Comparison of ENCODE assay signal across 12 cellular contexts in genomic region chr3:26623409-26624208, GRCh38. TPM values are rescaled to one million over a fixed set of nuclear protein-coding genes. Genes with fewer than 3 reads are reported as not detected.
DNase-seq lines count a peak whose midpoint lies in the region; ATAC-seq and TF ChIP-seq lines count a peak whose summit lies in the region.
"Had no signal": no experiment of that assay in that cellular context is flagged by ENCODE, and none has a peak within 500 bp of the region (broad histone marks: within the 10 kb centered on the region; RNA-seq: fewer than 3 reads in every experiment).

No MANE protein-coding gene starts in this region.

- H3K27me3 Mint-ChIP-seq in activated CD4-positive, alpha-beta memory T cell treated with anti-CD3 and anti-CD28 coated beads for 36 hours, result peaks cover 40% of the 10 kb centered on the region

- no peaks in the 10 kb centered on the region for H3K4me1 ChIP-seq in MM.1S (ENCODE audit: low read length)

- H3K4me2 ChIP-seq in MM.1S (ENCODE audit: low read depth, low read length), result peak overlapping the region; percentile 58

- ATAC-seq in omental fat pad (ENCODE audit: low FRiP score), result peak; percentile 39
- ATAC-seq: effector memory CD8-positive, alpha-beta T cell had no signal

- H3K36me3 ChIP-seq in MM.1S (replicated peaks; ENCODE audit: insufficient read depth, low read length), result no peaks in the 10 kb centered on the region
- H3K36me3 ChIP-seq: MG63 had no signal

- peak overlapping the region; percentile 34; the same call in 1 of the 2 replicates for H3K4me3 ChIP-seq in MM.1S (ENCODE audit: low read length)
- H3K4me3 ChIP-seq: MG63 had no signal

- no peaks in the 10 kb centered on the region for H3F3A ChIP-seq in MM.1S (ENCODE audit: insufficient read depth, low read length)

- CTCF ChIA-PET in activated CD4-positive, alpha-beta memory T cell treated with anti-CD3 and anti-CD28 coated beads for 36 hours (lab: Charles Lee), result no interaction called here

- peak overlapping the region; percentile 46 for H2AFZ ChIP-seq in MM.1S (ENCODE audit: low read length)

- no peaks in the 10 kb centered on the region for H3K9me2 ChIP-seq in MM.1S (replicated peaks; ENCODE audit: insufficient read depth, low read length)

- H3K27me3 ChIP-seq in MM.1S (replicated peaks; ENCODE audit: insufficient read depth, low read length), result 0 out of 2 replicates have a peak, but pooled peaks cover 4% of the 10 kb centered on the region

- intact Hi-C loops in head of caudate nucleus (cut with DNase I), result no loop called here
- intact Hi-C loops in activated CD4-positive, alpha-beta memory T cell treated with anti-CD3 and anti-CD28 coated beads for 36 hours (cut with micrococcal nuclease), result no loop called here

- DNase-seq in ELF-1 (ENCODE audit: low read depth, low spot score) (peak; percentile 30), MM.1S (no peak), head of caudate nucleus (peak in 39 of 42 donors; percentile 4 to 67 (median 27)), omental fat pad (ENCODE audit: low spot score) (no peak), middle frontal gyrus (ENCODE audit: extremely low spot score, low spot score) (no peak), mesenteric fat pad (ENCODE audit: low spot score) (no peak), cortex of kidney (lab: John Stamatoyannopoulos, UW) (no peak)
- DNase-seq in activated CD4-positive, alpha-beta memory T cell treated with anti-CD3 and anti-CD28 coated beads for 36 hours, result no peak
- DNase-seq: CD8-positive, alpha-beta memory T cell; effector memory CD8-positive, alpha-beta T cell; MG63; naive thymus-derived CD4-positive, alpha-beta T cell had no signal

- TF ChIP-seq CTCF in MM.1S (IDR thresholded peaks at IDR 0.05; ENCODE audit: low read length) (no peak), omental fat pad (IDR thresholded peaks at IDR 0.05) (no peak)

- no peaks in the 10 kb centered on the region for H3K9me3 Mint-ChIP-seq in activated CD4-positive, alpha-beta memory T cell treated with anti-CD3 and anti-CD28 coated beads for 36 hours

- H3K27ac Mint-ChIP-seq in activated CD4-positive, alpha-beta memory T cell treated with anti-CD3 and anti-CD28 coated beads for 36 hours, result no peak overlapping the region
- H3K27ac Mint-ChIP-seq: effector memory CD8-positive, alpha-beta T cell; naive thymus-derived CD4-positive, alpha-beta T cell had no signal

- no peak overlapping the region for H3K9ac ChIP-seq in MM.1S (ENCODE audit: low read length)

- no peaks in the 10 kb centered on the region for H3K79me2 ChIP-seq in MM.1S (ENCODE audit: low read length)

- H3K36me3 Mint-ChIP-seq in activated CD4-positive, alpha-beta memory T cell treated with anti-CD3 and anti-CD28 coated beads for 36 hours, result no peaks in the 10 kb centered on the region
- H3K36me3 Mint-ChIP-seq: CD8-positive, alpha-beta memory T cell; naive thymus-derived CD4-positive, alpha-beta T cell had no signal

- H3K9me3 ChIP-seq in MM.1S (replicated peaks; ENCODE audit: insufficient read depth, low read length), result no peaks in the 10 kb centered on the region
- H3K9me3 ChIP-seq: MG63 had no signal

- POLR2A ChIA-PET in activated CD4-positive, alpha-beta memory T cell treated with anti-CD3 and anti-CD28 coated beads for 36 hours (lab: Charles Lee), result no interaction called here

- no peaks in the 10 kb centered on the region for H4K20me1 ChIP-seq in MM.1S (ENCODE audit: insufficient read depth, low read length)

- no peaks in the 10 kb centered on the region for H3K4me1 Mint-ChIP-seq in activated CD4-positive, alpha-beta memory T cell treated with anti-CD3 and anti-CD28 coated beads for 36 hours (ENCODE audit: low read depth)
- H3K4me1 Mint-ChIP-seq: CD8-positive, alpha-beta memory T cell had no signal

- no peak overlapping the region for H3K4me3 Mint-ChIP-seq in activated CD4-positive, alpha-beta memory T cell treated with anti-CD3 and anti-CD28 coated beads for 36 hours
- H3K4me3 Mint-ChIP-seq: CD8-positive, alpha-beta memory T cell; effector memory CD8-positive, alpha-beta T cell; naive thymus-derived CD4-positive, alpha-beta T cell had no signal

- no peak overlapping the region for H3K27ac ChIP-seq in MM.1S (ENCODE audit: low read length)

RNA-seq across cellular contexts. Expression of gene LRRC3B, which starts 1.0 kb away (rescaled TPM):
- total RNA-seq in omental fat pad (under 1 TPM in 3 of 4 donors, not detected in 1; 0.09 to 0.24 (median 0.16) TPM), mesenteric fat pad (not detected)
- not detected for total RNA-seq in activated CD4-positive, alpha-beta memory T cell treated with anti-CD3 and anti-CD28 coated beads for 36 hours
- total RNA-seq: CD8-positive, alpha-beta memory T cell; naive thymus-derived CD4-positive, alpha-beta T cell had no signal

Comparison
In these comparisons a context has a peak if more than half of its experiments do, and no peak if none do; other contexts are left out.
1. DNase-seq: peak in ELF-1 (single experiment) and head of caudate nucleus (39 of 42); none in MM.1S (single experiment), omental fat pad (single experiment), middle frontal gyrus (single experiment), activated CD4-positive, alpha-beta memory T cell treated with anti-CD3 and anti-CD28 coated beads for 36 hours (single experiment), mesenteric fat pad (single experiment) and cortex of kidney (single experiment).